ENCODE assay signal across 1 cellular context in the genomic region with DNA sequence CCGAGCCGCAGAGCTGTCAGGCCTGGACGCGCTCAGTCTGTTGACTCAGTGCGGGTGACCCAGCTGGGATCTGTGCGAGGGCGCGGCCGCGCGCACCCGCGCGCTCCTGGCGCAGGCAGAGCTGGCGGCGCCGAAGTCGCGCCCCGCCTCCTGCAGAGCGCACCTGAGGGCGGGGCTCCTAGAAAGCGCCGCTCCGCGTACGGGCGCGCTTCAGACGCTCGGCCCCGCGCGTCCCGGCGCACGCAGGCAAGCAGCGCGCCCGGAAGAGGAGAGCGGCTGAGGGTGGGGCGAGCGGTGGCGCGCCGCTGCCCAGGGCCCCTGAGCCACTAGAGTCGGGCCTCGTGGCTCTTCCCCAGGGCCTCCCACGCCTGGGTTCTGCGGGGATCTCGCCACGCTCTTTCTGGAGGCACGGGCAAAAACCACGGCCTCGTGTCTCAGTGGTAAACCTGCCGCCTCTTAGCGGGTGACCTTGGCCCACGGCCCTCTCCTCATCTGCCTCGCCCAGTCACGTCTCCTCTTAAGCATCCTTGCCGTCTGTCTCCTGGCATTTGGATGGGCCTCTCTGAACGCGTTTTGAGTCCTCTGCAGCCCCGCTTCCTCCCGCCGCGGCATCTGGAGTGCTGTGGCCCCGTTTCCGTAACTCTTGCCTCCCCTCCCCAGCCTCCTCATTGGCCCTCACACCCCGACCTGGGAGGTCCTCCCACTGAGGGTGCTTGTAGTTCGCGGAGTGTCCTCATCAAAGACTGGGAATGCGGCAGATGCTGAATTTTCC.
TF ChIP-seq lines count a peak whose summit lies in the region.

A gene with protein sequence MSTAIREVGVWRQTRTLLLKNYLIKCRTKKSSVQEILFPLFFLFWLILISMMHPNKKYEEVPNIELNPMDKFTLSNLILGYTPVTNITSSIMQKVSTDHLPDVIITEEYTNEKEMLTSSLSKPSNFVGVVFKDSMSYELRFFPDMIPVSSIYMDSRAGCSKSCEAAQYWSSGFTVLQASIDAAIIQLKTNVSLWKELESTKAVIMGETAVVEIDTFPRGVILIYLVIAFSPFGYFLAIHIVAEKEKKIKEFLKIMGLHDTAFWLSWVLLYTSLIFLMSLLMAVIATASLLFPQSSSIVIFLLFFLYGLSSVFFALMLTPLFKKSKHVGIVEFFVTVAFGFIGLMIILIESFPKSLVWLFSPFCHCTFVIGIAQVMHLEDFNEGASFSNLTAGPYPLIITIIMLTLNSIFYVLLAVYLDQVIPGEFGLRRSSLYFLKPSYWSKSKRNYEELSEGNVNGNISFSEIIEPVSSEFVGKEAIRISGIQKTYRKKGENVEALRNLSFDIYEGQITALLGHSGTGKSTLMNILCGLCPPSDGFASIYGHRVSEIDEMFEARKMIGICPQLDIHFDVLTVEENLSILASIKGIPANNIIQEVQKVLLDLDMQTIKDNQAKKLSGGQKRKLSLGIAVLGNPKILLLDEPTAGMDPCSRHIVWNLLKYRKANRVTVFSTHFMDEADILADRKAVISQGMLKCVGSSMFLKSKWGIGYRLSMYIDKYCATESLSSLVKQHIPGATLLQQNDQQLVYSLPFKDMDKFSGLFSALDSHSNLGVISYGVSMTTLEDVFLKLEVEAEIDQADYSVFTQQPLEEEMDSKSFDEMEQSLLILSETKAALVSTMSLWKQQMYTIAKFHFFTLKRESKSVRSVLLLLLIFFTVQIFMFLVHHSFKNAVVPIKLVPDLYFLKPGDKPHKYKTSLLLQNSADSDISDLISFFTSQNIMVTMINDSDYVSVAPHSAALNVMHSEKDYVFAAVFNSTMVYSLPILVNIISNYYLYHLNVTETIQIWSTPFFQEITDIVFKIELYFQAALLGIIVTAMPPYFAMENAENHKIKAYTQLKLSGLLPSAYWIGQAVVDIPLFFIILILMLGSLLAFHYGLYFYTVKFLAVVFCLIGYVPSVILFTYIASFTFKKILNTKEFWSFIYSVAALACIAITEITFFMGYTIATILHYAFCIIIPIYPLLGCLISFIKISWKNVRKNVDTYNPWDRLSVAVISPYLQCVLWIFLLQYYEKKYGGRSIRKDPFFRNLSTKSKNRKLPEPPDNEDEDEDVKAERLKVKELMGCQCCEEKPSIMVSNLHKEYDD (N-terminal part only) (minus strand): TSS at position 74 of the 772 bp plus-strand sequence. CDS start 12,718 bp downstream, outside the sequence.

TF ChIP-seq in HepG2, 621 proteins besides CTCF, POLR2A, EP300 and RAD21 (continued from another document and continues in another):
- TF ChIP-seq, protein P1, sequence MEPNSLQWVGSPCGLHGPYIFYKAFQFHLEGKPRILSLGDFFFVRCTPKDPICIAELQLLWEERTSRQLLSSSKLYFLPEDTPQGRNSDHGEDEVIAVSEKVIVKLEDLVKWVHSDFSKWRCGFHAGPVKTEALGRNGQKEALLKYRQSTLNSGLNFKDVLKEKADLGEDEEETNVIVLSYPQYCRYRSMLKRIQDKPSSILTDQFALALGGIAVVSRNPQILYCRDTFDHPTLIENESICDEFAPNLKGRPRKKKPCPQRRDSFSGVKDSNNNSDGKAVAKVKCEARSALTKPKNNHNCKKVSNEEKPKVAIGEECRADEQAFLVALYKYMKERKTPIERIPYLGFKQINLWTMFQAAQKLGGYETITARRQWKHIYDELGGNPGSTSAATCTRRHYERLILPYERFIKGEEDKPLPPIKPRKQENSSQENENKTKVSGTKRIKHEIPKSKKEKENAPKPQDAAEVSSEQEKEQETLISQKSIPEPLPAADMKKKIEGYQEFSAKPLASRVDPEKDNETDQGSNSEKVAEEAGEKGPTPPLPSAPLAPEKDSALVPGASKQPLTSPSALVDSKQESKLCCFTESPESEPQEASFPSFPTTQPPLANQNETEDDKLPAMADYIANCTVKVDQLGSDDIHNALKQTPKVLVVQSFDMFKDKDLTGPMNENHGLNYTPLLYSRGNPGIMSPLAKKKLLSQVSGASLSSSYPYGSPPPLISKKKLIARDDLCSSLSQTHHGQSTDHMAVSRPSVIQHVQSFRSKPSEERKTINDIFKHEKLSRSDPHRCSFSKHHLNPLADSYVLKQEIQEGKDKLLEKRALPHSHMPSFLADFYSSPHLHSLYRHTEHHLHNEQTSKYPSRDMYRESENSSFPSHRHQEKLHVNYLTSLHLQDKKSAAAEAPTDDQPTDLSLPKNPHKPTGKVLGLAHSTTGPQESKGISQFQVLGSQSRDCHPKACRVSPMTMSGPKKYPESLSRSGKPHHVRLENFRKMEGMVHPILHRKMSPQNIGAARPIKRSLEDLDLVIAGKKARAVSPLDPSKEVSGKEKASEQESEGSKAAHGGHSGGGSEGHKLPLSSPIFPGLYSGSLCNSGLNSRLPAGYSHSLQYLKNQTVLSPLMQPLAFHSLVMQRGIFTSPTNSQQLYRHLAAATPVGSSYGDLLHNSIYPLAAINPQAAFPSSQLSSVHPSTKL (CRISPR knock-in tag; IDR thresholded peaks at IDR 0.05) = peak; percentile 57
- TF ChIP-seq HNRNPH1 (optimal IDR thresholded peaks at IDR 0.05; ENCODE audit: low read depth, low read length) (no peak), CBX5 (CRISPR knock-in tag; IDR thresholded peaks at IDR 0.05; ENCODE audit: borderline replicate concordance) (no peak), NONO (IDR thresholded peaks at IDR 0.05) (no peak), NONO (CRISPR knock-in tag; conservative IDR thresholded peaks at IDR 0.05) (peak; percentile 50; the same call in 1 of the 2 replicates), ZNF337 (CRISPR knock-in tag; IDR thresholded peaks at IDR 0.05; ENCODE audit: borderline replicate concordance, low read depth) (peak; percentile 61; the same call in 1 of the 2 replicates), ZNF296 (CRISPR knock-in tag; conservative IDR thresholded peaks at IDR 0.05) (no peak), U2AF1 (optimal IDR thresholded peaks at IDR 0.05; ENCODE audit: low read depth, low read length) (peak; percentile 88), FOSL2 (CRISPR knock-in tag; IDR thresholded peaks at IDR 0.05) (no peak; the same call in 1 of the 2 replicates), CENPT (CRISPR knock-in tag; IDR thresholded peaks at IDR 0.05; ENCODE audit: low read depth) (0 out of 2 replicates have a peak, but pooled peaks have one; percentile 26), ZNF83 (CRISPR knock-in tag; IDR thresholded peaks at IDR 0.05; ENCODE audit: borderline replicate concordance) (no peak), SIN3A (IDR thresholded peaks at IDR 0.05; ENCODE audit: borderline replicate concordance, low read depth, low read length) (peak; percentile 25; the same call in 1 of the 2 replicates), EEA1 (CRISPR knock-in tag; IDR thresholded peaks at IDR 0.05; ENCODE audit: borderline replicate concordance) (peak; percentile 85; the same call in 1 of the 2 replicates), GTF3A (CRISPR knock-in tag; conservative IDR thresholded peaks at IDR 0.05) (no peak; the same call in 1 of the 2 replicates), FOXM1 (CRISPR knock-in tag; IDR thresholded peaks at IDR 0.05) (no peak), ZNF563 (CRISPR knock-in tag; IDR thresholded peaks at IDR 0.05) (peak; percentile 87), ZNF251 (CRISPR knock-in tag; IDR thresholded peaks at IDR 0.05) (0 out of 2 replicates have a peak, but pooled peaks have one; percentile 83), ZSCAN9 (CRISPR knock-in tag; IDR thresholded peaks at IDR 0.05; ENCODE audit: borderline replicate concordance) (peak; percentile 14), ZNF350 (CRISPR knock-in tag; IDR thresholded peaks at IDR 0.05; ENCODE audit: borderline replicate concordance, low read depth) (peak; percentile 50; the same call in 1 of the 2 replicates), KDM4B (CRISPR knock-in tag; IDR thresholded peaks at IDR 0.05) (no peak), MAFG (CRISPR knock-in tag; IDR thresholded peaks at IDR 0.05) (no peak), TAF1 (CRISPR knock-in tag; IDR thresholded peaks at IDR 0.05) (peak; percentile 80), ZNF484 (CRISPR knock-in tag; IDR thresholded peaks at IDR 0.05; ENCODE audit: borderline replicate concordance, low read depth) (no peak), ZNF816 (CRISPR knock-in tag; IDR thresholded peaks at IDR 0.05; ENCODE audit: borderline replicate concordance) (no peak), NAIF1 (CRISPR knock-in tag; IDR thresholded peaks at IDR 0.05; ENCODE audit: borderline replicate concordance) (peak; percentile 48; the same call in 1 of the 2 replicates)
- TF ChIP-seq, protein P2, sequence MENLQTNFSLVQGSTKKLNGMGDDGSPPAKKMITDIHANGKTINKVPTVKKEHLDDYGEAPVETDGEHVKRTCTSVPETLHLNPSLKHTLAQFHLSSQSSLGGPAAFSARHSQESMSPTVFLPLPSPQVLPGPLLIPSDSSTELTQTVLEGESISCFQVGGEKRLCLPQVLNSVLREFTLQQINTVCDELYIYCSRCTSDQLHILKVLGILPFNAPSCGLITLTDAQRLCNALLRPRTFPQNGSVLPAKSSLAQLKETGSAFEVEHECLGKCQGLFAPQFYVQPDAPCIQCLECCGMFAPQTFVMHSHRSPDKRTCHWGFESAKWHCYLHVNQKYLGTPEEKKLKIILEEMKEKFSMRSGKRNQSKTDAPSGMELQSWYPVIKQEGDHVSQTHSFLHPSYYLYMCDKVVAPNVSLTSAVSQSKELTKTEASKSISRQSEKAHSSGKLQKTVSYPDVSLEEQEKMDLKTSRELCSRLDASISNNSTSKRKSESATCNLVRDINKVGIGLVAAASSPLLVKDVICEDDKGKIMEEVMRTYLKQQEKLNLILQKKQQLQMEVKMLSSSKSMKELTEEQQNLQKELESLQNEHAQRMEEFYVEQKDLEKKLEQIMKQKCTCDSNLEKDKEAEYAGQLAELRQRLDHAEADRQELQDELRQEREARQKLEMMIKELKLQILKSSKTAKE (CRISPR knock-in tag; IDR thresholded peaks at IDR 0.05; ENCODE audit: borderline replicate concordance) = no peak; the same call in 1 of the 2 replicates
- TF ChIP-seq, protein P3, sequence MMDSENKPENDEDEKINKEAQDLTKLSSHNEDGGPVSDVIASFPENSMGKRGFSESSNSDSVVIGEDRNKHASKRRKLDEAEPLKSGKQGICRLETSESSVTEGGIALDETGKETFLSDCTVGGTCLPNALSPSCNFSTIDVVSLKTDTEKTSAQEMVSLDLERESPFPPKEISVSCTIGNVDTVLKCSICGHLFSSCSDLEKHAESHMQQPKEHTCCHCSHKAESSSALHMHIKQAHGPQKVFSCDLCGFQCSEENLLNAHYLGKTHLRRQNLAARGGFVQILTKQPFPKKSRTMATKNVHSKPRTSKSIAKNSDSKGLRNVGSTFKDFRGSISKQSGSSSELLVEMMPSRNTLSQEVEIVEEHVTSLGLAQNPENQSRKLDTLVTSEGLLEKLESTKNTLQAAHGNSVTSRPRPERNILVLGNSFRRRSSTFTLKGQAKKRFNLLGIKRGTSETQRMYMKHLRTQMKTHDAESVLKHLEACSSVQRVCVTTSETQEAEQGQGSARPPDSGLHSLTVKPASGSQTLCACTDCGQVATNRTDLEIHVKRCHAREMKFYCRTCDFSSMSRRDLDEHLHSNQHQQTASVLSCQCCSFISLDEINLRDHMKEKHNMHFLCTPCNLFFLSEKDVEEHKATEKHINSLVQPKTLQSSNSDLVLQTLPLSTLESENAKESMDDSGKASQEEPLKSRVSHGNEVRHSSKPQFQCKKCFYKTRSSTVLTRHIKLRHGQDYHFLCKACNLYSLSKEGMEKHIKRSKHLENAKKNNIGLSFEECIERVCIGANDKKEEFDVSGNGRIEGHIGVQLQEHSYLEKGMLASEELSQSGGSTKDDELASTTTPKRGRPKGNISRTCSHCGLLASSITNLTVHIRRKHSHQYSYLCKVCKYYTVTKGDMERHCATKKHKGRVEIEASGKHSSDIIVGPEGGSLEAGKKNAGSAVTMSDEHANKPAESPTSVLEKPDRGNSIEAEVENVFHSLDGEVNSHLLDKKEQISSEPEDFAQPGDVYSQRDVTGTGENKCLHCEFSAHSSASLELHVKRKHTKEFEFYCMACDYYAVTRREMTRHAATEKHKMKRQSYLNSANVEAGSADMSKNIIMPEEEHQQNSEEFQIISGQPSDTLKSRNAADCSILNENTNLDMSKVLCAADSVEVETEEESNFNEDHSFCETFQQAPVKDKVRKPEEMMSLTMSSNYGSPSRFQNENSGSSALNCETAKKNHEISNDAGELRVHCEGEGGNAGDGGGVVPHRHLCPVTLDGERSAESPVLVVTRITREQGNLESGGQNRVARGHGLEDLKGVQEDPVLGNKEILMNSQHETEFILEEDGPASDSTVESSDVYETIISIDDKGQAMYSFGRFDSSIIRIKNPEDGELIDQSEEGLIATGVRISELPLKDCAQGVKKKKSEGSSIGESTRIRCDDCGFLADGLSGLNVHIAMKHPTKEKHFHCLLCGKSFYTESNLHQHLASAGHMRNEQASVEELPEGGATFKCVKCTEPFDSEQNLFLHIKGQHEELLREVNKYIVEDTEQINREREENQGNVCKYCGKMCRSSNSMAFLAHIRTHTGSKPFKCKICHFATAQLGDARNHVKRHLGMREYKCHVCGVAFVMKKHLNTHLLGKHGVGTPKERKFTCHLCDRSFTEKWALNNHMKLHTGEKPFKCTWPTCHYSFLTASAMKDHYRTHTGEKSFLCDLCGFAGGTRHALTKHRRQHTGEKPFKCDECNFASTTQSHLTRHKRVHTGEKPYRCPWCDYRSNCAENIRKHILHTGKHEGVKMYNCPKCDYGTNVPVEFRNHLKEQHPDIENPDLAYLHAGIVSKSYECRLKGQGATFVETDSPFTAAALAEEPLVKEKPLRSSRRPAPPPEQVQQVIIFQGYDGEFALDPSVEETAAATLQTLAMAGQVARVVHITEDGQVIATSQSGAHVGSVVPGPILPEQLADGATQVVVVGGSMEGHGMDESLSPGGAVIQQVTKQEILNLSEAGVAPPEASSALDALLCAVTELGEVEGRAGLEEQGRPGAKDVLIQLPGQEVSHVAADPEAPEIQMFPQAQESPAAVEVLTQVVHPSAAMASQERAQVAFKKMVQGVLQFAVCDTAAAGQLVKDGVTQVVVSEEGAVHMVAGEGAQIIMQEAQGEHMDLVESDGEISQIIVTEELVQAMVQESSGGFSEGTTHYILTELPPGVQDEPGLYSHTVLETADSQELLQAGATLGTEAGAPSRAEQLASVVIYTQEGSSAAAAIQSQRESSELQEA (CRISPR knock-in tag; IDR thresholded peaks at IDR 0.05; ENCODE audit: not compliant biosample characterization) = peak; percentile 89
- TF ChIP-seq, protein P4, sequence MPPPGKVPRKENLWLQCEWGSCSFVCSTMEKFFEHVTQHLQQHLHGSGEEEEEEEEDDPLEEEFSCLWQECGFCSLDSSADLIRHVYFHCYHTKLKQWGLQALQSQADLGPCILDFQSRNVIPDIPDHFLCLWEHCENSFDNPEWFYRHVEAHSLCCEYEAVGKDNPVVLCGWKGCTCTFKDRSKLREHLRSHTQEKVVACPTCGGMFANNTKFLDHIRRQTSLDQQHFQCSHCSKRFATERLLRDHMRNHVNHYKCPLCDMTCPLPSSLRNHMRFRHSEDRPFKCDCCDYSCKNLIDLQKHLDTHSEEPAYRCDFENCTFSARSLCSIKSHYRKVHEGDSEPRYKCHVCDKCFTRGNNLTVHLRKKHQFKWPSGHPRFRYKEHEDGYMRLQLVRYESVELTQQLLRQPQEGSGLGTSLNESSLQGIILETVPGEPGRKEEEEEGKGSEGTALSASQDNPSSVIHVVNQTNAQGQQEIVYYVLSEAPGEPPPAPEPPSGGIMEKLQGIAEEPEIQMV (CRISPR knock-in tag; IDR thresholded peaks at IDR 0.05; ENCODE audit: low read depth) = peak; percentile 37; the same call in 1 of the 2 replicates
- TF ChIP-seq, protein P5, sequence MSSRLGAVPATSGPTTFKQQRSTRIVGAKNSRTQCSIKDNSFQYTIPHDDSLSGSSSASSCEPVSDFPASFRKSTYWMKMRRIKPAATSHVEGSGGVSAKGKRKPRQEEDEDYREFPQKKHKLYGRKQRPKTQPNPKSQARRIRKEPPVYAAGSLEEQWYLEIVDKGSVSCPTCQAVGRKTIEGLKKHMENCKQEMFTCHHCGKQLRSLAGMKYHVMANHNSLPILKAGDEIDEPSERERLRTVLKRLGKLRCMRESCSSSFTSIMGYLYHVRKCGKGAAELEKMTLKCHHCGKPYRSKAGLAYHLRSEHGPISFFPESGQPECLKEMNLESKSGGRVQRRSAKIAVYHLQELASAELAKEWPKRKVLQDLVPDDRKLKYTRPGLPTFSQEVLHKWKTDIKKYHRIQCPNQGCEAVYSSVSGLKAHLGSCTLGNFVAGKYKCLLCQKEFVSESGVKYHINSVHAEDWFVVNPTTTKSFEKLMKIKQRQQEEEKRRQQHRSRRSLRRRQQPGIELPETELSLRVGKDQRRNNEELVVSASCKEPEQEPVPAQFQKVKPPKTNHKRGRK (CRISPR knock-in tag; IDR thresholded peaks at IDR 0.05) = peak; percentile 68; the same call in 1 of the 2 replicates
